ENCODE assay signal across 29 cellular contexts in the genomic region with DNA sequence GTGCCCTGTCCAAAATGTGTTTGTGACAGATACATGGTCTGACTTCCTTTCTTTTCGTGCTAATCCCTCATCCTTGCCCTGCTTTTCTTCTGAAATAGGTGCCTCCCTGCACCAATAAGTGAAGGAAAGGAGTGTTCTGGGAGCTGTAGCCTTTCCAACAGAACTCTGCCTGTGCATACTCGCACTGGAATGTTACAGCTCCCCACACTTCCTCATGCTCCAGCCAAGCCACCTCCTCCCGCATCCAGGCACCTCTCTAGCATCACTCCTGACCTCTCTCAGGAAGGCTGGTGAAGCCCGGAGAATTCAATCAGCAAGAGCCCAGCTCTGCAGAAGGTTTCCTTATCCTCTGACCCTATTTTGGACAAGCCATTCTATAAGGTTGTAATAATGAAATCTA.
DNase-seq lines count a peak whose midpoint lies in the region; ATAC-seq and TF ChIP-seq lines count a peak whose summit lies in the region.
"Had no signal": no experiment of that assay in that cellular context is flagged by ENCODE, and none has a peak within 500 bp of the region (broad histone marks: within the 10 kb centered on the region; RNA-seq: fewer than 3 reads in every experiment).

No MANE protein-coding gene starts in this region.

- no TSS peak for BruUV-seq in MCF 10A (replicated peaks; lab: Mats Ljungman, UMichigan)

- no peak overlapping the region for H3K27ac Mint-ChIP-seq in MCF 10A (ENCODE audit: low read depth, unreplicated experiment)
- H3K27ac Mint-ChIP-seq: activated CD4-positive, alpha-beta T cell treated with anti-CD3 and anti-CD28 coated beads, Interleukin-2, amount 10 ng/mL, durations not matched to agents 24 days and 14 days; activated naive CD8-positive, alpha-beta T cell treated with anti-CD3 and anti-CD28 coated beads for 36 hours; HFFc6; IgD-negative memory B cell; stimulated activated memory B cell treated with anti-CD40 and anti-IgM and Interleukin-4, amounts not matched to agents 10 μg/mL and 1 μg/mL and 100 μg/mL, for 72 hours had no signal

- peaks cover 31% of the 10 kb centered on the region for H3K9me3 Mint-ChIP-seq in MCF 10A (ENCODE audit: unreplicated experiment)

- in situ Hi-C loops in T47D (cut with HindIII; ENCODE audit: low pct_unique_long_range_greater_than_20kb, low sequenced_read_pairs), result no loop called here

- no peaks in the 10 kb centered on the region for H3K9me3 ChIP-seq in gastroesophageal sphincter
- H3K9me3 ChIP-seq: ascending aorta, pancreas, transverse colon had no signal

- H3K36me3 ChIP-seq in kidney epithelial cell (ENCODE audit: control insufficient read depth, insufficient read depth, low read length) (no peaks in the 10 kb centered on the region), gastroesophageal sphincter (no peaks in the 10 kb centered on the region)
- H3K36me3 ChIP-seq: ascending aorta, pancreas, transverse colon, WERI-Rb-1 had no signal

- H3K27me3 ChIP-seq in kidney epithelial cell (ENCODE audit: control insufficient read depth, insufficient read depth, low read length) (no peaks in the 10 kb centered on the region), gastroesophageal sphincter (no peaks in the 10 kb centered on the region)
- H3K27me3 ChIP-seq: ascending aorta, hepatocyte, pancreas, transverse colon had no signal

- POLR2A ChIA-PET in MCF 10A (lab: Yijun Ruan, JAX), result no interaction called here

- H3K4me1 Mint-ChIP-seq in MCF 10A (ENCODE audit: insufficient read depth, unreplicated experiment), result no peaks in the 10 kb centered on the region
- H3K4me1 Mint-ChIP-seq: activated CD4-positive, alpha-beta T cell treated with anti-CD3 and anti-CD28 coated beads, Interleukin-2, amount 10 ng/mL, durations not matched to agents 24 days and 14 days; activated naive CD8-positive, alpha-beta T cell treated with anti-CD3 and anti-CD28 coated beads for 36 hours; IgD-negative memory B cell; neural crest cell; stimulated activated memory B cell treated with anti-CD40 and anti-IgM and Interleukin-4, amounts not matched to agents 10 μg/mL and 1 μg/mL and 100 μg/mL, for 72 hours had no signal

- TF ChIP-seq POLR2A in gastroesophageal sphincter (IDR thresholded peaks at IDR 0.05), result no peak

- no peak overlapping the region for H3K4me3 Mint-ChIP-seq in MCF 10A (ENCODE audit: unreplicated experiment)
- H3K4me3 Mint-ChIP-seq: activated CD4-positive, alpha-beta T cell treated with anti-CD3 and anti-CD28 coated beads, Interleukin-2, amount 10 ng/mL, durations not matched to agents 24 days and 14 days; activated naive CD8-positive, alpha-beta T cell treated with anti-CD3 and anti-CD28 coated beads for 36 hours; HFFc6; IgD-negative memory B cell; neural crest cell; stimulated activated memory B cell treated with anti-CD40 and anti-IgM and Interleukin-4, amounts not matched to agents 10 μg/mL and 1 μg/mL and 100 μg/mL, for 72 hours had no signal

- DNase-seq in T47D (ENCODE audit: low read depth in 1 of 2, low spot score in 1 of 2), result peak; percentile 45 to 93
- DNase-seq in MCF 10A (ENCODE audit: unreplicated experiment), result no peak
- DNase-seq in epithelial cell of esophagus (ENCODE audit: low read depth), result peak; percentile 86
- DNase-seq in kidney epithelial cell (ENCODE audit: low read depth), result peak; percentile 5
- no peak for DNase-seq in dermis blood vessel endothelial cell
- no peak for DNase-seq in NCI-H2081 (lab: John Stamatoyannopoulos, UW)
- DNase-seq: activated CD4-positive, alpha-beta T cell treated with anti-CD3 and anti-CD28 coated beads, Interleukin-2, amount 10 ng/mL, durations not matched to agents 24 days and 14 days; activated gamma-delta T cell; activated naive CD8-positive, alpha-beta T cell treated with anti-CD3 and anti-CD28 coated beads for 36 hours; cerebellar nuclear complex; DMS79; HFFc6; left colon; NCI-H1048; NCI-H1694; NCI-H446; NCI-H748 treated with DMSO at 0.1 percent for 48 hours; pancreas; transverse colon; WERI-Rb-1 had no signal

- intact Hi-C loops in MCF 10A (cut with micrococcal nuclease), result no loop called here

- no peak for TF ChIP-seq EP300 in gastroesophageal sphincter (IDR thresholded peaks at IDR 0.05)

- H3K36me3 Mint-ChIP-seq in MCF 10A (ENCODE audit: insufficient read depth, unreplicated experiment), result no peaks in the 10 kb centered on the region
- H3K36me3 Mint-ChIP-seq: activated naive CD8-positive, alpha-beta T cell treated with anti-CD3 and anti-CD28 coated beads for 36 hours; IgD-negative memory B cell; stimulated activated memory B cell treated with anti-CD40 and anti-IgM and Interleukin-4, amounts not matched to agents 10 μg/mL and 1 μg/mL and 100 μg/mL, for 72 hours had no signal

- WGBS in gastroesophageal sphincter (ENCODE audit: low coverage in 1 of 2), 2 donors, result 7 to 8% methylated on average over 4 of the region's 4 CpGs

- H3K4me1 ChIP-seq in gastroesophageal sphincter, result no peaks in the 10 kb centered on the region
- H3K4me1 ChIP-seq: ascending aorta, pancreas, transverse colon had no signal

- TF ChIP-seq CTCF in MCF 10A (IDR thresholded peaks at IDR 0.05; ENCODE audit: unreplicated experiment) (no peak), epithelial cell of esophagus (IDR thresholded peaks at IDR 0.05; ENCODE audit: insufficient read depth, low read depth, low read length, missing control alignments) (no peak), kidney epithelial cell (IDR thresholded peaks at IDR 0.05; ENCODE audit: insufficient read depth, low read length, poor library complexity, severe bottlenecking) (no peak), gastroesophageal sphincter (IDR thresholded peaks at IDR 0.05) (no peak)

- H3K27me3 Mint-ChIP-seq in MCF 10A (ENCODE audit: insufficient read depth, unreplicated experiment), result no peaks in the 10 kb centered on the region
- H3K27me3 Mint-ChIP-seq: activated CD4-positive, alpha-beta T cell treated with anti-CD3 and anti-CD28 coated beads, Interleukin-2, amount 10 ng/mL, durations not matched to agents 24 days and 14 days; IgD-negative memory B cell; stimulated activated memory B cell treated with anti-CD40 and anti-IgM and Interleukin-4, amounts not matched to agents 10 μg/mL and 1 μg/mL and 100 μg/mL, for 72 hours had no signal

- ATAC-seq in gastroesophageal sphincter (no peak), HG03108 (IDR thresholded peaks at IDR 0.05; ENCODE audit: unreplicated experiment) (no peak)
- ATAC-seq: left colon; Panc1; stimulated activated memory B cell treated with anti-CD40 and anti-IgM and Interleukin-4, amounts not matched to agents 10 μg/mL and 1 μg/mL and 100 μg/mL, for 72 hours had no signal

- CTCF ChIA-PET in MCF 10A (lab: Yijun Ruan, JAX), result no interaction called here

- H3K4me3 ChIP-seq in epithelial cell of esophagus (ENCODE audit: low read length) (peak overlapping the region; percentile 23), kidney epithelial cell (ENCODE audit: low read depth, low read length) (no peak overlapping the region), gastroesophageal sphincter (no peak overlapping the region)
- H3K4me3 ChIP-seq: ascending aorta, hepatocyte, pancreas, transverse colon had no signal

- H3K27ac ChIP-seq in gastroesophageal sphincter, result no peak overlapping the region
- H3K27ac ChIP-seq: 22Rv1, ascending aorta, hepatocyte, pancreas, transverse colon, WERI-Rb-1 had no signal

Comparison
In these comparisons a context has a peak if more than half of its experiments do, and no peak if none do; other contexts are left out.
1. DNase-seq: peak in T47D (2 of 2), epithelial cell of esophagus (single experiment) and kidney epithelial cell (single experiment); none in MCF 10A (single experiment), dermis blood vessel endothelial cell (single experiment) and NCI-H2081 (0 of 2).